28 cellular contexts compared by ENCODE assay signal in genomic region chr16:3855142-3855541, GRCh38. TPM values are rescaled to one million over a fixed set of nuclear protein-coding genes. Genes with fewer than 3 reads are reported as not detected.
DNase-seq lines count a peak whose midpoint lies in the region; ATAC-seq and TF ChIP-seq lines count a peak whose summit lies in the region.
"Had no signal": no experiment of that assay in that cellular context is flagged by ENCODE, and none has a peak within 500 bp of the region (broad histone marks: within the 10 kb centered on the region; RNA-seq: fewer than 3 reads in every experiment).

No MANE protein-coding gene starts in this region.

- H3K9me3 Mint-ChIP-seq in CD4-positive, alpha-beta T cell = no peaks in the 10 kb centered on the region
- no peaks in the 10 kb centered on the region for H3K9me3 Mint-ChIP-seq in mesothelial cell of epicardium
- H3K9me3 Mint-ChIP-seq: activated naive CD8-positive, alpha-beta T cell treated with anti-CD3 and anti-CD28 coated beads, Interleukin-2, amount 50 U/mL, for 24 hours; IgD-negative memory B cell; naive B cell; WTC11 had no signal

- no peaks in the 10 kb centered on the region for H3K27me3 Mint-ChIP-seq in CD4-positive, alpha-beta T cell
- no peaks in the 10 kb centered on the region for H3K27me3 Mint-ChIP-seq in T-helper 17 cell
- H3K27me3 Mint-ChIP-seq in mesothelial cell of epicardium (ENCODE audit: low read depth) = no peaks in the 10 kb centered on the region
- H3K27me3 Mint-ChIP-seq: activated naive CD8-positive, alpha-beta T cell treated with anti-CD3 and anti-CD28 coated beads, Interleukin-2, amount 50 U/mL, for 24 hours; IgD-negative memory B cell; naive B cell had no signal

- H3K27ac ChIP-seq in CD4-positive, alpha-beta T cell (ENCODE audit: low read depth, low read length) = no peak overlapping the region
- peak overlapping the region in 7 of 8 donors; percentile 57 to 90 (median 85) for H3K27ac ChIP-seq in spleen
- H3K27ac ChIP-seq in effector memory CD4-positive, alpha-beta T cell (ENCODE audit: insufficient read depth, low read length, poor library complexity, severe bottlenecking) = no peak overlapping the region
- H3K27ac ChIP-seq: colonic mucosa, SJSA1, uterus had no signal

- intact Hi-C loops in CD4-positive, alpha-beta T cell (cut with DNase I, micrococcal nuclease) = no loop called here
- intact Hi-C loops in spleen (cut with DNase I; ENCODE audit: low total_unique reads) = no loop called here

- peaks cover 69% of the 10 kb centered on the region for H3K4me1 Mint-ChIP-seq in CD4-positive, alpha-beta T cell (ENCODE audit: low read depth)
- H3K4me1 Mint-ChIP-seq in T-helper 17 cell (peaks cover 51% of the 10 kb centered on the region), mesothelial cell of epicardium (peaks cover 37% of the 10 kb centered on the region)

- H3K9me3 ChIP-seq in CD4-positive, alpha-beta T cell (ENCODE audit: control insufficient read depth, low read length) = no peaks in the 10 kb centered on the region
- H3K9me3 ChIP-seq in T-helper 17 cell (ENCODE audit: control insufficient read depth, low read length, poor library complexity, severe bottlenecking) (no peaks in the 10 kb centered on the region), spleen (no peaks in the 10 kb centered on the region)
- H3K9me3 ChIP-seq in effector memory CD4-positive, alpha-beta T cell (ENCODE audit: control insufficient read depth, low read length) = no peaks in the 10 kb centered on the region
- H3K9me3 ChIP-seq: colonic mucosa, SJSA1, uterus had no signal

- peaks cover 32% of the 10 kb centered on the region for H3K36me3 Mint-ChIP-seq in CD4-positive, alpha-beta T cell (ENCODE audit: low read depth)
- H3K36me3 Mint-ChIP-seq in T-helper 17 cell (ENCODE audit: low read depth) (no peaks in the 10 kb centered on the region), mesothelial cell of epicardium (peaks cover 6% of the 10 kb centered on the region)
- H3K36me3 Mint-ChIP-seq: naive B cell, WTC11 had no signal

- 68 to 88% (median 82%) methylated on average over 15 of the region's 15 CpGs for WGBS in spleen, 5 donors

- no peak for ATAC-seq in CD4-positive, alpha-beta T cell (ENCODE audit: poor library complexity)
- no peak for ATAC-seq in T-helper 17 cell
- no peak for ATAC-seq in HG03135 (IDR thresholded peaks at IDR 0.05; ENCODE audit: unreplicated experiment)
- ATAC-seq in HG02642 (IDR thresholded peaks at IDR 0.05; ENCODE audit: poor library complexity, unreplicated experiment) = no peak
- ATAC-seq: activated naive CD8-positive, alpha-beta T cell treated with anti-CD3 and anti-CD28 coated beads, Interleukin-2, amount 50 U/mL, for 24 hours; left ventricle myocardium superior; WTC11 had no signal

- TF ChIP-seq CTCF in CD4-positive, alpha-beta T cell (IDR thresholded peaks at IDR 0.05) = no peak
- TF ChIP-seq CTCF in mesothelial cell of epicardium (IDR thresholded peaks at IDR 0.05; ENCODE audit: unreplicated experiment) = no peak
- TF ChIP-seq CTCF in spleen (IDR thresholded peaks at IDR 0.05 in 8 of 11, conservative IDR thresholded peaks at IDR 0.05 in 3 of 11) = no peak

- H3K4me3 Mint-ChIP-seq in CD4-positive, alpha-beta T cell = no peak overlapping the region
- H3K4me3 Mint-ChIP-seq in T-helper 17 cell (no peak overlapping the region), mesothelial cell of epicardium (no peak overlapping the region)
- H3K4me3 Mint-ChIP-seq: activated naive CD8-positive, alpha-beta T cell treated with anti-CD3 and anti-CD28 coated beads, Interleukin-2, amount 50 U/mL, for 24 hours; naive B cell; WTC11 had no signal

- CTCF ChIA-PET in CD4-positive, alpha-beta T cell (lab: Charles Lee) = no interaction called here

- H3K36me3 ChIP-seq in spleen = peaks cover 3 to 18% (median 7%) of the 10 kb centered on the region in 6 donors
- H3K36me3 ChIP-seq in effector memory CD4-positive, alpha-beta T cell (ENCODE audit: control insufficient read depth, insufficient read depth, low read length) = peaks cover 9% of the 10 kb centered on the region
- H3K36me3 ChIP-seq: uterus had no signal

- POLR2A ChIA-PET in CD4-positive, alpha-beta T cell (lab: Charles Lee) = no interaction called here

- H3K4me1 ChIP-seq in spleen = peaks cover 49 to 90% (median 82%) of the 10 kb centered on the region in 6 donors
- peaks cover 18% of the 10 kb centered on the region for H3K4me1 ChIP-seq in effector memory CD4-positive, alpha-beta T cell (ENCODE audit: control insufficient read depth, insufficient read depth, low read length, poor library complexity, severe bottlenecking)
- H3K4me1 ChIP-seq: colonic mucosa had no signal

- H3K4me3 ChIP-seq in spleen = peak overlapping the region in 1 of 8 donors; percentile 49
- H3K4me3 ChIP-seq in effector memory CD4-positive, alpha-beta T cell (ENCODE audit: insufficient read depth, low read depth, low read length, poor library complexity, severe bottlenecking) = no peak overlapping the region
- H3K4me3 ChIP-seq: cardiac muscle cell, colonic mucosa, SJSA1, uterus had no signal

- H3K27me3 ChIP-seq in CD4-positive, alpha-beta T cell (ENCODE audit: control insufficient read depth, insufficient read depth, low read length) = no peaks in the 10 kb centered on the region
- H3K27me3 ChIP-seq in spleen (replicated peaks in 1 of 7) = no peaks in the 10 kb centered on the region
- H3K27me3 ChIP-seq in effector memory CD4-positive, alpha-beta T cell (replicated peaks; ENCODE audit: control insufficient read depth, insufficient read depth, low read length, poor library complexity, severe bottlenecking) = no peaks in the 10 kb centered on the region
- H3K27me3 ChIP-seq: cardiac muscle cell, colonic mucosa, SJSA1, uterus had no signal

- no peak for DNase-seq in CD4-positive, alpha-beta T cell
- DNase-seq in T-helper 17 cell (no peak), mesothelial cell of epicardium (ENCODE audit: low spot score in 2 of 2, unreplicated experiment in 2 of 2) (no peak), spleen (no peak)
- DNase-seq in effector memory CD4-positive, alpha-beta T cell = no peak
- DNase-seq: ACHN; activated CD4-positive, alpha-beta T cell treated with anti-CD3 and anti-CD28 coated beads, Interleukin-2, amount 50 U/mL, for 1 hour; activated gamma-delta T cell; activated naive CD8-positive, alpha-beta T cell treated with anti-CD3 and anti-CD28 coated beads, Interleukin-2, amount 50 U/mL, for 24 hours; activated T-cell treated with anti-CD3 and anti-CD28 coated beads, Interleukin-2, amount 50 U/mL, for 1 hour; Calu3; colonic mucosa; DND-41; erythroblast; H7; left ventricle myocardium superior; midbrain; naive B cell; NCI-H446 treated with DMSO at 0.1 percent for 48 hours; RPMI8226; stimulated activated naive CD4-positive, alpha-beta T cell; uterus had no signal

- no peak for TF ChIP-seq POLR2A in spleen (IDR thresholded peaks at IDR 0.05)

- peak overlapping the region; percentile 87 for H3K27ac Mint-ChIP-seq in CD4-positive, alpha-beta T cell
- H3K27ac Mint-ChIP-seq in T-helper 17 cell (peak overlapping the region; percentile 57), mesothelial cell of epicardium (peak overlapping the region; percentile 7)
- H3K27ac Mint-ChIP-seq: activated naive CD8-positive, alpha-beta T cell treated with anti-CD3 and anti-CD28 coated beads, Interleukin-2, amount 50 U/mL, for 24 hours had no signal

RNA-seq across cellular contexts. Expression of gene CREBBP, which starts 25.4 kb away (rescaled TPM):
- total RNA-seq in CD4-positive, alpha-beta T cell = 100 to 1,000 TPM; 145 to 152 TPM
- 100 to 1,000 TPM; 158 to 173 TPM for total RNA-seq in T-helper 17 cell
- 141 to 151 TPM (median 148 TPM) in 3 replicates for total RNA-seq in mesothelial cell of epicardium
- 100 to 1,000 TPM in 5 of 7 donors, 10 to 100 TPM in 2; 99.4 to 153 (median 101) TPM for total RNA-seq in spleen
- 10 to 100 TPM in 2 of 3 donors, 1 to 10 TPM in 1; 5.8 to 21.2 (median 10.5) TPM for polyA plus RNA-seq in spleen

Comparison
In these comparisons a context has a peak if more than half of its experiments do, and no peak if none do; other contexts are left out.
1. H3K27ac ChIP-seq: peak in spleen (7 of 8); none in CD4-positive, alpha-beta T cell (single experiment) and effector memory CD4-positive, alpha-beta T cell (single experiment).
2. H3K27ac Mint-ChIP-seq: peak in every context shown above with its lines; median percentile 87 in CD4-positive, alpha-beta T cell; 57 in T-helper 17 cell; 7 in mesothelial cell of epicardium.